ENCODE assay signal across 2 cellular contexts in the genomic region with DNA sequence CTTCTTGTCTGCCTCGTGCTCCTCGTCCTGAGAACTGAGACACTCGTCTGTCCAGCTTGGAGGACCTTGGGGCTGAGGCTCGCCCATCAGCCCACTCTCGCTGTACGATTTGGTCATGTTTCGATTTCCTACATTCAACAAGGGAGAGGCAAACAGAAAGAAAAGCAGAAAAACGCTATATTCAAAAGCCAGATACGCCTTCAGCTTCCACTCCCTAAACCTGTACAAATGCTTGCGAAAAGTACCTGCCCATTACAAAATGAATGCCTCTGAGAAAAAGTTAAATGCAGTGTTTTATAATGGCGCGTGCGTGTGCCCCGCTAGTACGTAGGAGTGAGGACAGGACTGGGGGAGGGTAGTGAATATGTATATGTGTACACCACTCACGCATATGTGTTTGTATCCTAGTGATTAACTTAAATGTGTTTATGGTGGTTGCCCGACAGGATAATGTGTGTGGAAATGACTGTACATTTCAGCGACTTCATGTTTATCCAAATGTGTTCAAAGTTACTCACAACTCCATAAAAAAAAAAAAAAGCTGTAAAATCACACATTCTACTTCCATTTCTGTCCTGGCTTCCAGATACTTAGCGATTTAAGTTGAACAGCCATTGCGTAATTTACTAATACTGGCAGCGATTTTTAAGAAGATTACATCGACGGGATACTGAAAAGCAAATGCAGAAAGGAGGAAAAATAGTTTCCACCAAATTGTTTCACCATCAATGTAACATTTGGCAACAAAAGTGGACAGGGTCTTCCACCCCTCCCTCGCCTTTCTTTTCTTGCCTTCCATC.
TF ChIP-seq lines count a peak whose summit lies in the region.

No MANE protein-coding gene starts in this region.

TF ChIP-seq in IMR-90, 13 proteins besides CTCF, POLR2A, EP300 and RAD21:
- TF ChIP-seq, protein P1, sequence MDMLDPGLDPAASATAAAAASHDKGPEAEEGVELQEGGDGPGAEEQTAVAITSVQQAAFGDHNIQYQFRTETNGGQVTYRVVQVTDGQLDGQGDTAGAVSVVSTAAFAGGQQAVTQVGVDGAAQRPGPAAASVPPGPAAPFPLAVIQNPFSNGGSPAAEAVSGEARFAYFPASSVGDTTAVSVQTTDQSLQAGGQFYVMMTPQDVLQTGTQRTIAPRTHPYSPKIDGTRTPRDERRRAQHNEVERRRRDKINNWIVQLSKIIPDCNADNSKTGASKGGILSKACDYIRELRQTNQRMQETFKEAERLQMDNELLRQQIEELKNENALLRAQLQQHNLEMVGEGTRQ (IDR thresholded peaks at IDR 0.05; ENCODE audit: low read depth, low read length): no peak
- TF ChIP-seq MXI1 (IDR thresholded peaks at IDR 0.05; ENCODE audit: borderline replicate concordance, low read depth, low read length) (no peak), RFX5 (IDR thresholded peaks at IDR 0.05; ENCODE audit: low read depth, low read length) (no peak), CEBPB (IDR thresholded peaks at IDR 0.05; ENCODE audit: low read depth, low read length) (peak; percentile 56; the same call in 1 of the 2 replicates)
TF ChIP-seq in IMR-90: peak in this region for 1.

TF ChIP-seq in K562, 482 proteins besides CTCF, POLR2A, EP300 and RAD21:
- TF ChIP-seq ZKSCAN3 (CRISPR knock-in tag; IDR thresholded peaks at IDR 0.05) (no peak), CEBPB (tag; IDR thresholded peaks at IDR 0.05) (peak; percentile 34; the same call in 1 of the 2 replicates), NFIX (CRISPR knock-in tag; IDR thresholded peaks at IDR 0.05; ENCODE audit: low read depth) (no peak), ZNF586 (CRISPR knock-in tag; conservative IDR thresholded peaks at IDR 0.05) (no peak)
